In the genomic region with DNA sequence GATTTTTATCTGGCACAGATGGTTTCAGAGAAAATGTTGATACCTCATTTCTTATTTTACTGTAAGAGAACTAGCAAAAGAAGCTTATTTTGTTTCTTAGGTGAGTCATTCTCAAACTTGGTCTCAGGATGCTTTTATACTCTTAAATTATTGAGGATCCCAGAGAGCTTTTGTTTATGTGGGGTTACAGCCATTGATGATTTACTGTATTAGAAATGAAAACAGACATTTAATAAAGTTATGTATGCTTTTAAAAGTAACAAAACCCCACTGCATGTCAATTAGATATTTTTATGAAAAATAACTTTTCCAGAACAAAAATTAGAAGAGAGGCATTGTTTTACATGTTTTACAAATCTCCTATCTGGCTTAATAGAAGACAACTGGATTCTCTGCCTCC, we compare ENCODE assay signal across 17 cellular contexts.
"Had no signal": no experiment of that assay in that cellular context is flagged by ENCODE, and none has a peak within 500 bp of the region (broad histone marks: within the 10 kb centered on the region; RNA-seq: fewer than 3 reads in every experiment).

No MANE protein-coding gene starts in this region.

- H3K9ac ChIP-seq: parathyroid adenoma had no signal

- ATAC-seq: heart left ventricle; stimulated activated naive CD8-positive, alpha-beta T cell treated with anti-CD3 and anti-CD28 coated beads, Interleukin-15, amount 100 ng/mL, for 72 hours; T-helper 17 cell; upper lobe of right lung had no signal

- H3K27ac Mint-ChIP-seq: stimulated activated naive CD8-positive, alpha-beta T cell treated with anti-CD3 and anti-CD28 coated beads, Interleukin-15, amount 100 ng/mL, for 72 hours; T-helper 17 cell had no signal

- H3K27me3 Mint-ChIP-seq: stimulated activated naive CD8-positive, alpha-beta T cell treated with anti-CD3 and anti-CD28 coated beads, Interleukin-15, amount 100 ng/mL, for 72 hours; T-helper 17 cell had no signal

- H3K4me3 Mint-ChIP-seq: neural crest cell; stimulated activated naive CD8-positive, alpha-beta T cell treated with anti-CD3 and anti-CD28 coated beads, Interleukin-15, amount 100 ng/mL, for 72 hours had no signal

- H2AFZ ChIP-seq: parathyroid adenoma had no signal

- H3K4me1 ChIP-seq: testis had no signal

- DNase-seq: activated CD4-positive, alpha-beta T cell treated with anti-CD3 and anti-CD28 coated beads, Interleukin-2, amount 50 U/mL, for 4 hours; activated CD8-positive, alpha-beta memory T cell treated with anti-CD3 and anti-CD28 coated beads, Interleukin-2, amount 50 U/mL, for 48 hours; aorta; effector CD4-positive, alpha-beta T cell; heart left ventricle; stimulated activated CD4-positive, alpha-beta T cell treated with anti-CD3 and anti-CD28 coated beads, Interleukin-15, amount 100 ng/mL, for 24 hours; stimulated activated CD4-positive, alpha-beta T cell treated with anti-CD3 and anti-CD28 coated beads, Interleukin-4, amount 100 ng/mL, for 4 hours; stimulated activated naive CD8-positive, alpha-beta T cell treated with anti-CD3 and anti-CD28 coated beads, Interleukin-15, amount 100 ng/mL, for 72 hours; T-helper 17 cell; testis; upper lobe of right lung had no signal

- H3K4me3 ChIP-seq: heart left ventricle, testis, upper lobe of right lung had no signal

- FAIRE-seq: bronchial epithelial cell, frontal cortex, islet of Langerhans, TTC549 had no signal

- H3K9me3 ChIP-seq: heart left ventricle, testis, upper lobe of right lung had no signal

- H3K27me3 ChIP-seq: testis, upper lobe of right lung had no signal

- H3K27ac ChIP-seq: heart left ventricle, parathyroid adenoma, testis, upper lobe of right lung had no signal

- H3K36me3 ChIP-seq: heart left ventricle, upper lobe of right lung had no signal

- H3K9me3 Mint-ChIP-seq: stimulated activated naive CD8-positive, alpha-beta T cell treated with anti-CD3 and anti-CD28 coated beads, Interleukin-15, amount 100 ng/mL, for 72 hours had no signal
